Comparison of ENCODE assay signal across 9 cellular contexts in the genomic region with DNA sequence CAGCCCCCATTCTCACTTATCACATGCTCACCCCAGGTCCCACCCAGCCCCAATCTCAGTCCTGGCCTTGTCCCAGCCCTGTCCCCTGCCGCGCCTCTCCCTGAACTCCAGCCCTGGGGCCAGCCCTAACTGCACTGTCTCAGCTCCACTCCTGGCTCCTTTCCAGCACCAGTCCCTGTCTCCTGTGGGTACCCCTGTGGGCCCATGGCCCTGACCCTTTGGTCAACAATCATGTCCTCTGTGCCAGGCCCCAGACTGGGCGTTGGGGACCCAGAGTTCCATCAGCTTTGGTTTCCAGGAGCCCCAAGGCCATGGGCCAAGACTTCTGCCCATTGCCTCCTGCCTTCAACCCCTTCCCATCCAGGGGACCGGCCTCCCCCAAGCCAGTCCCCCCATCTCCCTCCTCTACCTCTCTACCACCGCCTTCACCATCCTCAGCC. TPM values are rescaled to one million over a fixed set of nuclear protein-coding genes. Genes with fewer than 3 reads are reported as not detected.
DNase-seq lines count a peak whose midpoint lies in the region; ATAC-seq and TF ChIP-seq lines count a peak whose summit lies in the region.
"Had no signal": no experiment of that assay in that cellular context is flagged by ENCODE, and none has a peak within 500 bp of the region (broad histone marks: within the 10 kb centered on the region; RNA-seq: fewer than 3 reads in every experiment).

No MANE protein-coding gene starts in this region.

- no peak overlapping the region for H3K4me3 Mint-ChIP-seq in T-helper 2 cell treated with Interferon-gamma antibody and Interleukin-4, amounts not matched to agents 5 μg/mL and 100 μg/mL, for 36 hours

- peaks cover 0 to 3% of the 10 kb centered on the region in 2 donors for H3K4me1 ChIP-seq in ascending aorta
- H3K4me1 ChIP-seq in mononuclear cell (ENCODE audit: insufficient read depth, low read length), result peaks cover 50% of the 10 kb centered on the region
- no peaks in the 10 kb centered on the region for H3K4me1 ChIP-seq in aorta (ENCODE audit: control insufficient read depth in 1 of 2, insufficient read depth in 2 of 2, low read length in 2 of 2)

- H3K27ac Mint-ChIP-seq in T-helper 2 cell treated with Interferon-gamma antibody and Interleukin-4, amounts not matched to agents 5 μg/mL and 100 μg/mL, for 36 hours, result no peak overlapping the region

- intact Hi-C loops in Right ventricle myocardium inferior (cut with DNase I) (loop anchor here (10.0 kb wide), 2 partner anchors 177 to 237 kb away; partner anchors contain the start of gene CELF1), cardiac septum (cut with DNase I) (loop anchor here (10.0 kb wide), 1 partner anchor 467 kb away; the partner anchor contains the start of gene NUP160), ascending aorta (cut with DNase I) (no loop called here), aorta (cut with DNase I) (no loop called here)

- DNase-seq in Right ventricle myocardium inferior (ENCODE audit: missing footprints) (no peak), cardiac septum (ENCODE audit: low spot score) (no peak), ascending aorta (ENCODE audit: low spot score in 2 of 2) (no peak), aorta (peak in 1 of 2 donors; percentile 55), NOMO-1 treated with DMSO at 0.1 percent for 48 hours (lab: John Stamatoyannopoulos, UW; ENCODE audit: unreplicated experiment) (no peak)
- no peak for DNase-seq in stimulated activated CD8-positive, alpha-beta memory T cell treated with anti-CD3 and anti-CD28 coated beads, Interleukin-4, amount 100 ng/mL, for 48 hours
- no peak for DNase-seq in T-helper 2 cell treated with Interferon-gamma antibody and Interleukin-4, amounts not matched to agents 5 μg/mL and 100 μg/mL, for 36 hours (ENCODE audit: low spot score)
- DNase-seq: hippocampal formation had no signal

- H3K27me3 ChIP-seq in ascending aorta (no peaks in the 10 kb centered on the region), mononuclear cell (ENCODE audit: insufficient read depth, low read length) (no peaks in the 10 kb centered on the region), aorta (ENCODE audit: control insufficient read depth in 1 of 2, insufficient read depth in 2 of 2, low read length in 1 of 2) (no peaks in the 10 kb centered on the region)

- no peaks in the 10 kb centered on the region for H3K27me3 Mint-ChIP-seq in T-helper 2 cell treated with Interferon-gamma antibody and Interleukin-4, amounts not matched to agents 5 μg/mL and 100 μg/mL, for 36 hours (ENCODE audit: low read depth)

- TF ChIP-seq CTCF in ascending aorta (IDR thresholded peaks at IDR 0.05), result no peak

- H3K9me3 ChIP-seq in ascending aorta, result no peaks in the 10 kb centered on the region
- H3K9me3 ChIP-seq in mononuclear cell (ENCODE audit: low read depth, low read length), result no peaks in the 10 kb centered on the region
- H3K9me3 ChIP-seq in aorta (ENCODE audit: control insufficient read depth, low read length), result no peaks in the 10 kb centered on the region

- no peaks in the 10 kb centered on the region for H3K36me3 Mint-ChIP-seq in T-helper 2 cell treated with Interferon-gamma antibody and Interleukin-4, amounts not matched to agents 5 μg/mL and 100 μg/mL, for 36 hours (ENCODE audit: low read depth)

- H3K4me3 ChIP-seq in ascending aorta, result peak overlapping the region in 1 of 2 donors; percentile 30
- peak overlapping the region; percentile 85 for H3K4me3 ChIP-seq in mononuclear cell (ENCODE audit: low read length)
- H3K4me3 ChIP-seq in aorta (ENCODE audit: low read length in 2 of 2), result no peak overlapping the region

- H3K27ac ChIP-seq in ascending aorta, result peak overlapping the region; percentile 53 to 55
- no peak overlapping the region for H3K27ac ChIP-seq in aorta (ENCODE audit: low read depth in 1 of 2, low read length in 2 of 2)

- ATAC-seq in Right ventricle myocardium inferior, result peak; percentile 31
- peak; percentile 24 for ATAC-seq in aorta (ENCODE audit: low FRiP score)

- no peaks in the 10 kb centered on the region for H3K9me3 Mint-ChIP-seq in T-helper 2 cell treated with Interferon-gamma antibody and Interleukin-4, amounts not matched to agents 5 μg/mL and 100 μg/mL, for 36 hours

- H3K36me3 ChIP-seq in ascending aorta (no peaks in the 10 kb centered on the region), aorta (ENCODE audit: control insufficient read depth in 1 of 2, insufficient read depth in 2 of 2, low read length in 1 of 2) (no peaks in the 10 kb centered on the region)

- 86 to 91% methylated on average over 5 of the region's 5 CpGs for WGBS in aorta, 2 donors

- H3K4me1 Mint-ChIP-seq in T-helper 2 cell treated with Interferon-gamma antibody and Interleukin-4, amounts not matched to agents 5 μg/mL and 100 μg/mL, for 36 hours (ENCODE audit: low read depth), result no peaks in the 10 kb centered on the region

RNA-seq across cellular contexts. Expression of gene SPI1, which starts 0.8 kb away (rescaled TPM):
- total RNA-seq in Right ventricle myocardium inferior (14.6 TPM), cardiac septum (12.0 TPM), ascending aorta (98.2 TPM), mononuclear cell (202 TPM), aorta (10 to 100 TPM; 41.0 to 56.0 TPM)
- 10 to 100 TPM in 1 of 2 donors, 1 to 10 TPM in 1; 6.3 to 37.8 TPM for polyA plus RNA-seq in aorta

RNA-seq across cellular contexts. Expression of gene MYBPC3, which starts 25.1 kb away (rescaled TPM):
- total RNA-seq in Right ventricle myocardium inferior (2,397 TPM), cardiac septum (1,860 TPM), ascending aorta (not detected), mononuclear cell (0.21 TPM), aorta (under 1 TPM; 0.15 to 0.42 TPM)
- 1 to 10 TPM in 1 of 2 donors, under 1 TPM in 1; 0.03 to 1.9 TPM for polyA plus RNA-seq in aorta

RNA-seq across cellular contexts. Expression of gene SLC39A13, which starts 30.8 kb away (rescaled TPM):
- total RNA-seq in Right ventricle myocardium inferior, result 35.0 TPM
- 72.2 TPM for total RNA-seq in cardiac septum
- total RNA-seq in ascending aorta, result 246 TPM
- total RNA-seq in mononuclear cell, result 13.4 TPM
- 10 to 100 TPM; 75.1 to 88.9 TPM for total RNA-seq in aorta
- 100 to 1,000 TPM in 1 of 2 donors, 10 to 100 TPM in 1; 34.7 to 118 TPM for polyA plus RNA-seq in aorta

RNA-seq across cellular contexts. Expression of gene PSMC3, which starts 48.6 kb away (rescaled TPM):
- total RNA-seq in Right ventricle myocardium inferior (160 TPM), cardiac septum (132 TPM), ascending aorta (34.8 TPM), mononuclear cell (48.7 TPM), aorta (100 to 1,000 TPM in 1 of 2 donors, 10 to 100 TPM in 1; 84.2 to 117 TPM)
- polyA plus RNA-seq in aorta, result 100 to 1,000 TPM; 181 to 204 TPM

Comparison
In these comparisons a context has a peak if more than half of its experiments do, and no peak if none do; other contexts are left out.
1. H3K27ac ChIP-seq: peak in ascending aorta (2 of 2); none in aorta (0 of 2).
2. RNA of gene MYBPC3, which starts 25.1 kb away (total RNA-seq): 2,397 TPM in Right ventricle myocardium inferior (single experiment) and 1,860 TPM in cardiac septum (single experiment); 0.15 to 0.42 TPM in aorta, 0.21 TPM in mononuclear cell (single experiment) and not detected in ascending aorta (single experiment); every median in the first group is over 1,000 times any median in the second.
3. intact Hi-C loops: an anchor here in Right ventricle myocardium inferior (10.0 kb wide) and cardiac septum (10.0 kb wide); none called in ascending aorta and aorta.